ENCODE assay signal across 1 cellular context in genomic region chr1:1304331-1305299, GRCh38.
TF ChIP-seq lines count a peak whose summit lies in the region.

No MANE protein-coding gene starts in this region.

TF ChIP-seq in K562, 482 proteins besides CTCF, POLR2A, EP300 and RAD21 (continued from another document and continues in another):
- no peak for TF ChIP-seq ZNF407 (IDR thresholded peaks at IDR 0.05; ENCODE audit: low read depth)
- TF ChIP-seq DPF2 (IDR thresholded peaks at IDR 0.05): no peak
- peak in 1 of 2 experiments; percentile 48; a peak in 1 of 4 replicates for TF ChIP-seq MAZ (CRISPR knock-in tag; conservative IDR thresholded peaks at IDR 0.05 in 1 of 2, IDR thresholded peaks at IDR 0.05 in 1 of 2)
- TF ChIP-seq ZNF347 (CRISPR knock-in tag; IDR thresholded peaks at IDR 0.05; ENCODE audit: low read depth): no peak
- TF ChIP-seq NKRF (IDR thresholded peaks at IDR 0.05; ENCODE audit: borderline replicate concordance): no peak
- no peak for TF ChIP-seq YY1 (IDR thresholded peaks at IDR 0.05; ENCODE audit: borderline replicate concordance in 1 of 3, control insufficient read depth in 1 of 3, extremely low read depth in 1 of 3, insufficient read depth in 3 of 3, insufficient read length in 1 of 3, insufficient replicate concordance in 2 of 3, low read depth in 1 of 3, low read length in 2 of 3)
- TF ChIP-seq ZNF830 (CRISPR knock-in tag; IDR thresholded peaks at IDR 0.05): no peak
- no peak for TF ChIP-seq SRSF1 (IDR thresholded peaks at IDR 0.05; ENCODE audit: low read depth, low read length)
- TF ChIP-seq NFATC3 (IDR thresholded peaks at IDR 0.05): no peak
- TF ChIP-seq ZKSCAN8 (CRISPR knock-in tag; IDR thresholded peaks at IDR 0.05): no peak
- TF ChIP-seq RBFOX2 (IDR thresholded peaks at IDR 0.05; ENCODE audit: low read depth, low read length): no peak; the same call in none of the 2 replicates
- TF ChIP-seq GTF2F1 (IDR thresholded peaks at IDR 0.05; ENCODE audit: low read depth, low read length): no peak
- TF ChIP-seq GTF2E2 (tag; IDR thresholded peaks at IDR 0.05): no peak
- peak; percentile 58; the same call in 1 of the 2 replicates for TF ChIP-seq DMBX1 (CRISPR knock-in tag; IDR thresholded peaks at IDR 0.05; ENCODE audit: borderline replicate concordance)
- no peak for TF ChIP-seq FOXK1 (CRISPR knock-in tag; IDR thresholded peaks at IDR 0.05; ENCODE audit: borderline replicate concordance)
- no peak for TF ChIP-seq HNRNPH1 (optimal IDR thresholded peaks at IDR 0.05; ENCODE audit: low read depth, low read length)
- TF ChIP-seq SNRNP70 (optimal IDR thresholded peaks at IDR 0.05; ENCODE audit: low read depth, low read length): no peak
- TF ChIP-seq ZNF639 (CRISPR knock-in tag; conservative IDR thresholded peaks at IDR 0.05 in 1 of 2, IDR thresholded peaks at IDR 0.05 in 1 of 2): no peak
- TF ChIP-seq E2F1 (CRISPR knock-in tag; IDR thresholded peaks at IDR 0.05): no peak
- TF ChIP-seq RFX1 (IDR thresholded peaks at IDR 0.05): no peak
- TF ChIP-seq ZNF644 (tag; IDR thresholded peaks at IDR 0.05; ENCODE audit: low read depth): no peak
- no peak for TF ChIP-seq GATAD2A (IDR thresholded peaks at IDR 0.05)
- TF ChIP-seq POLR2B (IDR thresholded peaks at IDR 0.05; ENCODE audit: low read depth, partially characterized antibody): no peak
- TF ChIP-seq VEZF1 (CRISPR knock-in tag; IDR thresholded peaks at IDR 0.05): no peak
- TF ChIP-seq ZSCAN32 (CRISPR knock-in tag; IDR thresholded peaks at IDR 0.05): no peak
- TF ChIP-seq MCM5 (IDR thresholded peaks at IDR 0.05; ENCODE audit: low read depth): no peak
- TF ChIP-seq HOXB6 (CRISPR knock-in tag; IDR thresholded peaks at IDR 0.05; ENCODE audit: borderline replicate concordance): no peak
- no peak for TF ChIP-seq ZFP30 (CRISPR knock-in tag; IDR thresholded peaks at IDR 0.05; ENCODE audit: borderline replicate concordance)
- no peak for TF ChIP-seq SMARCA5 (IDR thresholded peaks at IDR 0.05)
- no peak for TF ChIP-seq MTA2 (IDR thresholded peaks at IDR 0.05; ENCODE audit: low read depth)
- no peak for TF ChIP-seq NR2C2 (CRISPR knock-in tag; IDR thresholded peaks at IDR 0.05)
- no peak for TF ChIP-seq NR2C2 (tag; IDR thresholded peaks at IDR 0.05)
- no peak for TF ChIP-seq POLR2AphosphoS5 (IDR thresholded peaks at IDR 0.05; ENCODE audit: control insufficient read depth, insufficient read depth, low read depth, low read length)
- TF ChIP-seq HDAC1 (IDR thresholded peaks at IDR 0.05): no peak; a peak in 1 of 4 replicates
- no peak for TF ChIP-seq PHB (CRISPR knock-in tag; IDR thresholded peaks at IDR 0.05)
- no peak for TF ChIP-seq ZBTB43 (CRISPR knock-in tag; IDR thresholded peaks at IDR 0.05)
- TF ChIP-seq ZNF184 (CRISPR knock-in tag; IDR thresholded peaks at IDR 0.05): no peak
- TF ChIP-seq TAF15 (IDR thresholded peaks at IDR 0.05; ENCODE audit: low read depth, low read length): no peak
- no peak for TF ChIP-seq MITF (IDR thresholded peaks at IDR 0.05)
- no peak for TF ChIP-seq ARID2 (IDR thresholded peaks at IDR 0.05)
- TF ChIP-seq U2AF2 (optimal IDR thresholded peaks at IDR 0.05; ENCODE audit: low read depth, low read length): no peak
- no peak for TF ChIP-seq E2F4 (CRISPR knock-in tag; IDR thresholded peaks at IDR 0.05; ENCODE audit: low read depth)
- no peak for TF ChIP-seq NFXL1 (CRISPR knock-in tag; IDR thresholded peaks at IDR 0.05)
- no peak for TF ChIP-seq RBM39 (optimal IDR thresholded peaks at IDR 0.05; ENCODE audit: low read depth, low read length)
- no peak for TF ChIP-seq ARNT (IDR thresholded peaks at IDR 0.05)
- TF ChIP-seq TAF9B (IDR thresholded peaks at IDR 0.05; ENCODE audit: partially characterized antibody): no peak
- TF ChIP-seq HOMEZ (CRISPR knock-in tag; IDR thresholded peaks at IDR 0.05): no peak
- TF ChIP-seq TOE1 (IDR thresholded peaks at IDR 0.05; ENCODE audit: borderline replicate concordance): peak; percentile 93
- TF ChIP-seq TOE1 (CRISPR knock-in tag; IDR thresholded peaks at IDR 0.05; ENCODE audit: borderline replicate concordance, low read depth): no peak
- TF ChIP-seq ETV1 (tag; conservative IDR thresholded peaks at IDR 0.05; ENCODE audit: low read depth): peak; percentile 76
